Comparison of ENCODE assay signal across 14 cellular contexts in the genomic region with DNA sequence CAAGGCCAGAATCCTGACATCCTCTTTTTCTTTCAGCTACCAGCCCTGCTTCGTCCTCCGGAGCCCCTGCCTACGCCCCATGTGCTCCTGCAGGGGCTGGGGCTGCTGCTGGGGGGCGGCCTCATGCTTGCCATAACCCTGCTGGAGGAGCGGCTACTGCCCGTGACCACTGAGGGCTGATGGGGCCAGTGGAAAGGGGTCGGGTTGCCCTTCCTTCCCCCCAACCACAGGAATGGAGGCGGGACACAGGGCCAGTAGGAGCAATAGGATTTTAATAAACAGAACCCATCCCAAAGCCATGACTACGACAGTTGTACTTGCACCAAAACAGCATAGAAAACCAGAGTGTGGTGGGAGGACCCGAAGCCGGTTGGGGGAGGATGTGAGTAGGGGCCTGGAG. TPM values are rescaled to one million over a fixed set of nuclear protein-coding genes. Genes with fewer than 3 reads are reported as not detected.
"Had no signal": no experiment of that assay in that cellular context is flagged by ENCODE, and none has a peak within 500 bp of the region (broad histone marks: within the 10 kb centered on the region; RNA-seq: fewer than 3 reads in every experiment).

No MANE protein-coding gene starts in this region.

- H3K27me3 ChIP-seq: transverse colon had no signal

- H3K9me3 Mint-ChIP-seq: activated CD4-positive, alpha-beta memory T cell treated with anti-CD3 and anti-CD28 coated beads, Interleukin-2, amount 10 ng/mL, durations not matched to agents 7 days and 5 days; activated naive CD4-positive, alpha-beta T cell treated with anti-CD3 and anti-CD28 coated beads, Interleukin-2, amount 10 ng/mL, durations not matched to agents 7 days and 5 days; activated T-cell treated with anti-CD3 and anti-CD28 coated beads, Interleukin-2, amount 50 U/mL, for 24 hours; naive B cell had no signal

- H3K27ac ChIP-seq: parathyroid adenoma, transverse colon had no signal

- H3K27ac Mint-ChIP-seq: activated CD4-positive, alpha-beta memory T cell treated with anti-CD3 and anti-CD28 coated beads, Interleukin-2, amount 10 ng/mL, durations not matched to agents 7 days and 5 days; activated naive CD4-positive, alpha-beta T cell treated with anti-CD3 and anti-CD28 coated beads, Interleukin-2, amount 10 ng/mL, durations not matched to agents 7 days and 5 days; activated T-cell treated with anti-CD3 and anti-CD28 coated beads, Interleukin-2, amount 50 U/mL, for 24 hours had no signal

- DNase-seq: activated CD4-positive, alpha-beta memory T cell treated with anti-CD3 and anti-CD28 coated beads, Interleukin-2, amount 10 ng/mL, durations not matched to agents 7 days and 5 days; activated naive CD4-positive, alpha-beta T cell treated with anti-CD3 and anti-CD28 coated beads, Interleukin-2, amount 10 ng/mL, durations not matched to agents 7 days and 5 days; activated T-cell treated with anti-CD3 and anti-CD28 coated beads, Interleukin-2, amount 50 U/mL, for 24 hours; left colon; naive B cell; stimulated activated CD4-positive, alpha-beta T cell treated with anti-CD3 and anti-CD28 coated beads, Interleukin-4, amount 100 ng/mL, for 24 hours; stimulated activated naive CD4-positive, alpha-beta T cell treated with Interleukin-2 at 50 U/mL for 16 hours; substantia nigra; T-helper 1 cell; transverse colon had no signal

- H3K4me3 ChIP-seq: transverse colon had no signal

- H3K4me3 Mint-ChIP-seq: activated CD4-positive, alpha-beta memory T cell treated with anti-CD3 and anti-CD28 coated beads, Interleukin-2, amount 10 ng/mL, durations not matched to agents 7 days and 5 days; activated naive CD4-positive, alpha-beta T cell treated with anti-CD3 and anti-CD28 coated beads, Interleukin-2, amount 10 ng/mL, durations not matched to agents 7 days and 5 days; activated T-cell treated with anti-CD3 and anti-CD28 coated beads, Interleukin-2, amount 50 U/mL, for 24 hours had no signal

- H3K27me3 Mint-ChIP-seq: activated CD4-positive, alpha-beta memory T cell treated with anti-CD3 and anti-CD28 coated beads, Interleukin-2, amount 10 ng/mL, durations not matched to agents 7 days and 5 days; activated naive CD4-positive, alpha-beta T cell treated with anti-CD3 and anti-CD28 coated beads, Interleukin-2, amount 10 ng/mL, durations not matched to agents 7 days and 5 days; activated T-cell treated with anti-CD3 and anti-CD28 coated beads, Interleukin-2, amount 50 U/mL, for 24 hours; naive B cell had no signal

- H3K4me1 ChIP-seq: parathyroid adenoma, transverse colon had no signal

- H3K9me3 ChIP-seq: transverse colon had no signal

- H3K4me1 Mint-ChIP-seq: activated CD4-positive, alpha-beta memory T cell treated with anti-CD3 and anti-CD28 coated beads, Interleukin-2, amount 10 ng/mL, durations not matched to agents 7 days and 5 days; activated naive CD4-positive, alpha-beta T cell treated with anti-CD3 and anti-CD28 coated beads, Interleukin-2, amount 10 ng/mL, durations not matched to agents 7 days and 5 days had no signal

- H3K9ac ChIP-seq: parathyroid adenoma had no signal

RNA-seq across cellular contexts. Expression of a gene that starts 7.7 kb away (rescaled TPM):
- total RNA-seq: cardiac septum, lung microvascular endothelial cell, skeletal muscle tissue had no signal
